9 cellular contexts compared by ENCODE assay signal in genomic region chr11:122853971-122854446, GRCh38. TPM values are rescaled to one million over a fixed set of nuclear protein-coding genes. Genes with fewer than 3 reads are reported as not detected.
DNase-seq lines count a peak whose midpoint lies in the region; ATAC-seq, FAIRE-seq and TF ChIP-seq lines count a peak whose summit lies in the region.
"Had no signal": no experiment of that assay in that cellular context is flagged by ENCODE, and none has a peak within 500 bp of the region (broad histone marks: within the 10 kb centered on the region; RNA-seq: fewer than 3 reads in every experiment).

No MANE protein-coding gene starts in this region.

- H3K27me3 Mint-ChIP-seq in activated CD4-positive, alpha-beta memory T cell treated with anti-CD3 and anti-CD28 coated beads, Interleukin-2, amount 10 ng/mL, durations not matched to agents 7 days and 5 days, result peaks cover 31% of the 10 kb centered on the region

- TF ChIP-seq CTCF in D721Med (IDR thresholded peaks at IDR 0.05; ENCODE audit: insufficient read depth, missing control alignments), result peak; percentile 75
- TF ChIP-seq CTCF in HL-60 (IDR thresholded peaks at IDR 0.05; ENCODE audit: insufficient read depth, low read length), result peak; percentile 62
- TF ChIP-seq CTCF in fibroblast of pulmonary artery (IDR thresholded peaks at IDR 0.05; ENCODE audit: low read length, missing control alignments), result peak; percentile 66
- peak; percentile 77 for TF ChIP-seq CTCF in osteoblast (IDR thresholded peaks at IDR 0.05; ENCODE audit: extremely low read depth, low read depth, low read length)

- no peaks in the 10 kb centered on the region for H3K9me3 Mint-ChIP-seq in activated CD4-positive, alpha-beta memory T cell treated with anti-CD3 and anti-CD28 coated beads, Interleukin-2, amount 10 ng/mL, durations not matched to agents 7 days and 5 days
- H3K9me3 Mint-ChIP-seq: activated naive CD4-positive, alpha-beta T cell treated with anti-CD3 and anti-CD28 coated beads, Interleukin-2, amount 50 U/mL, for 72 hours had no signal

- no peaks in the 10 kb centered on the region for H3K36me3 Mint-ChIP-seq in activated CD4-positive, alpha-beta memory T cell treated with anti-CD3 and anti-CD28 coated beads, Interleukin-2, amount 10 ng/mL, durations not matched to agents 7 days and 5 days (ENCODE audit: low read depth)
- H3K36me3 Mint-ChIP-seq: activated naive CD4-positive, alpha-beta T cell treated with anti-CD3 and anti-CD28 coated beads, Interleukin-2, amount 50 U/mL, for 72 hours had no signal

- no peak overlapping the region for H3K27ac ChIP-seq in HL-60 (replicated peaks)
- peak overlapping the region; percentile 32 for H3K27ac ChIP-seq in osteoblast (ENCODE audit: low read depth, low read length)

- H3K36me3 ChIP-seq in osteoblast (ENCODE audit: insufficient read depth, low read length), result no peaks in the 10 kb centered on the region

- peak overlapping the region; percentile 37 for H3K4me2 ChIP-seq in osteoblast (ENCODE audit: insufficient read depth, low read length)

- CTCF ChIA-PET in activated CD4-positive, alpha-beta memory T cell treated with anti-CD3 and anti-CD28 coated beads, Interleukin-2, amount 10 ng/mL, durations not matched to agents 7 days and 5 days (lab: Charles Lee), result interaction anchor here (0.6 to 8.1 kb wide), 32 partner anchors 9 to 278 kb away, joined by 3 to 109 read pairs (median 5); partner anchors contain the start of genes CRTAM and UBASH3B

- ATAC-seq in HG03175 (IDR thresholded peaks at IDR 0.05; ENCODE audit: unreplicated experiment), result no peak
- ATAC-seq: activated naive CD4-positive, alpha-beta T cell treated with anti-CD3 and anti-CD28 coated beads, Interleukin-2, amount 50 U/mL, for 72 hours had no signal

- H3K4me3 Mint-ChIP-seq in activated CD4-positive, alpha-beta memory T cell treated with anti-CD3 and anti-CD28 coated beads, Interleukin-2, amount 10 ng/mL, durations not matched to agents 7 days and 5 days, result no peak overlapping the region

- no peaks in the 10 kb centered on the region for H3K9me3 ChIP-seq in osteoblast (ENCODE audit: low read depth, low read length)

- H3K4me1 ChIP-seq in osteoblast (ENCODE audit: insufficient read depth, low read length), result peaks cover 25% of the 10 kb centered on the region

- FAIRE-seq in D721Med (lab: Jason Lieb, UNC), result peak; percentile 32

- no peak overlapping the region for H3K27ac Mint-ChIP-seq in activated CD4-positive, alpha-beta memory T cell treated with anti-CD3 and anti-CD28 coated beads, Interleukin-2, amount 10 ng/mL, durations not matched to agents 7 days and 5 days

- H3K4me1 Mint-ChIP-seq in activated CD4-positive, alpha-beta memory T cell treated with anti-CD3 and anti-CD28 coated beads, Interleukin-2, amount 10 ng/mL, durations not matched to agents 7 days and 5 days, result peaks cover 31% of the 10 kb centered on the region

- DNase-seq in D721Med (ENCODE audit: insufficient read length, low spot score) (no peak), HL-60 (ENCODE audit: low read depth in 1 of 2, low spot score in 1 of 2) (peak in 1 of 2 experiments; percentile 64), NCI-H748 (lab: John Stamatoyannopoulos, UW; ENCODE audit: unreplicated experiment) (peak; percentile 62), fibroblast of pulmonary artery (ENCODE audit: low read depth) (peak; percentile 89), osteoblast (ENCODE audit: insufficient read length, low spot score, missing footprints) (peak; percentile 90), NCI-H1048 (lab: John Stamatoyannopoulos, UW) (no peak)
- DNase-seq in activated CD4-positive, alpha-beta memory T cell treated with anti-CD3 and anti-CD28 coated beads, Interleukin-2, amount 10 ng/mL, durations not matched to agents 7 days and 5 days, result peak; percentile 31

- H3K79me2 ChIP-seq in osteoblast (ENCODE audit: insufficient read depth, low read length), result no peaks in the 10 kb centered on the region

- POLR2A ChIA-PET in activated CD4-positive, alpha-beta memory T cell treated with anti-CD3 and anti-CD28 coated beads, Interleukin-2, amount 10 ng/mL, durations not matched to agents 7 days and 5 days (lab: Charles Lee), result interaction anchor here (1.2 kb wide), 1 partner anchor 61 kb away, joined by 3 read pairs; no protein-coding TSS in a partner anchor

- H4K20me1 ChIP-seq in osteoblast (ENCODE audit: insufficient read depth, low read length), result no peaks in the 10 kb centered on the region

- peak overlapping the region; percentile 78 for H2AFZ ChIP-seq in osteoblast (ENCODE audit: low read length)

- H3K4me3 ChIP-seq in HL-60 (replicated peaks; ENCODE audit: insufficient read depth, low read length) (no peak overlapping the region), fibroblast of pulmonary artery (replicated peaks; ENCODE audit: low read depth, low read length) (no peak overlapping the region), osteoblast (ENCODE audit: insufficient read depth, low read length) (no peak overlapping the region)

- H3K27me3 ChIP-seq in HL-60 (ENCODE audit: insufficient read depth, poor library complexity, severe bottlenecking), result no peaks in the 10 kb centered on the region
- H3K27me3 ChIP-seq in osteoblast (ENCODE audit: insufficient read depth, low read length), result no peaks in the 10 kb centered on the region

RNA-seq across cellular contexts. Expression of gene CRTAM, which starts 15.7 kb away (rescaled TPM):
- total RNA-seq in activated CD4-positive, alpha-beta memory T cell treated with anti-CD3 and anti-CD28 coated beads, Interleukin-2, amount 10 ng/mL, durations not matched to agents 7 days and 5 days, result under 1 TPM in 1 of 2 experiments, not detected in 1; 0.15 TPM
- 0.59 and 1.1 TPM in 2 replicates for total RNA-seq in osteoblast

RNA-seq across cellular contexts. Expression of gene JHY, which starts 28.6 kb away (rescaled TPM):
- total RNA-seq in activated CD4-positive, alpha-beta memory T cell treated with anti-CD3 and anti-CD28 coated beads, Interleukin-2, amount 10 ng/mL, durations not matched to agents 7 days and 5 days, result 1 to 10 TPM; 1.7 to 2.1 TPM
- total RNA-seq in osteoblast, result 11.8 and 12.7 TPM in 2 replicates

Comparison
In these comparisons a context has a peak if more than half of its experiments do, and no peak if none do; other contexts are left out.
1. DNase-seq: peak in NCI-H748 (single experiment), activated CD4-positive, alpha-beta memory T cell treated with anti-CD3 and anti-CD28 coated beads, Interleukin-2, amount 10 ng/mL, durations not matched to agents 7 days and 5 days (single experiment), fibroblast of pulmonary artery (single experiment) and osteoblast (single experiment); none in D721Med (single experiment) and NCI-H1048 (single experiment).
2. Peak in every context shown above with its lines, with median percentiles within 50 percentile points of each other: CTCF ChIP-seq.